8 cellular contexts compared by ENCODE assay signal in genomic region chr14:23154876-23155587, GRCh38. TPM values are rescaled to one million over a fixed set of nuclear protein-coding genes. Genes with fewer than 3 reads are reported as not detected.
DNase-seq lines count a peak whose midpoint lies in the region; ATAC-seq and TF ChIP-seq lines count a peak whose summit lies in the region.

No MANE protein-coding gene starts in this region.

- H3K27me3 Mint-ChIP-seq in nephron progenitor cell (ENCODE audit: low read depth, poor library complexity) = no peaks in the 10 kb centered on the region

- TF ChIP-seq CTCF in fibroblast of the aortic adventitia (IDR thresholded peaks at IDR 0.05; ENCODE audit: insufficient read depth, low read length) (no peak), nephron progenitor cell (IDR thresholded peaks at IDR 0.05) (no peak)

- H3K9me3 Mint-ChIP-seq in nephron progenitor cell = no peaks in the 10 kb centered on the region

- H3K27ac Mint-ChIP-seq in nephron progenitor cell = peak overlapping the region; percentile 89

- no peak for ATAC-seq in HG03521 (IDR thresholded peaks at IDR 0.05; ENCODE audit: unreplicated experiment)

- DNase-seq in GM04503 (ENCODE audit: low read depth) (peak; percentile 73), RPMI7951 (ENCODE audit: low read depth) (peak; percentile 90), fibroblast of the aortic adventitia (ENCODE audit: low read depth) (peak; percentile 98), nephron progenitor cell (no peak), G401 (ENCODE audit: low spot score) (no peak), activated gamma-delta T cell (lab: John Stamatoyannopoulos, UW) (no peak)
- no peak for DNase-seq in stimulated activated naive CD4-positive, alpha-beta T cell treated with Interleukin-2 at 50 U/mL for 16 hours (lab: John Stamatoyannopoulos, UW)

- peak overlapping the region; percentile 48 for H3K4me3 Mint-ChIP-seq in nephron progenitor cell

- H3K4me3 ChIP-seq in fibroblast of the aortic adventitia (ENCODE audit: low read depth, low read length) = peak overlapping the region; percentile 35

- peaks cover 62% of the 10 kb centered on the region for H3K4me1 Mint-ChIP-seq in nephron progenitor cell

- peaks cover 39% of the 10 kb centered on the region for H3K36me3 Mint-ChIP-seq in nephron progenitor cell (ENCODE audit: low read depth)

- in situ Hi-C loops in G401 (cut with HindIII; ENCODE audit: low sequenced_read_pairs) = no loop called here

RNA-seq across cellular contexts. Expression of gene SLC7A8, which starts 28.4 kb away (rescaled TPM):
- 1.6 and 2.8 TPM in 2 replicates for total RNA-seq in RPMI7951 (2014; rRNA removed; shearing (Covaris generic))
- total RNA-seq in fibroblast of the aortic adventitia (ENCODE audit: low replicate concordance) = 11.7 and 37.5 TPM in 2 replicates
- total RNA-seq in G401 (2014; rRNA removed; shearing (Covaris generic)) = 14.5 and 15.9 TPM in 2 replicates

RNA-seq across cellular contexts. Expression of gene CEBPE, which starts 36.0 kb away (rescaled TPM):
- not detected in 2 replicates for total RNA-seq in RPMI7951 (2014; rRNA removed; shearing (Covaris generic))
- not detected in 2 replicates for total RNA-seq in fibroblast of the aortic adventitia (ENCODE audit: low replicate concordance)
- not detected in 2 replicates for total RNA-seq in G401 (2014; rRNA removed; shearing (Covaris generic))

RNA-seq across cellular contexts. Expression of gene CIROP, which starts 50.2 kb away (rescaled TPM):
- not detected in 2 replicates for total RNA-seq in RPMI7951 (2014; rRNA removed; shearing (Covaris generic))
- total RNA-seq in fibroblast of the aortic adventitia (ENCODE audit: low replicate concordance) = 1.8 TPM in 1 of 2 replicates, not detected in the other
- not detected in 2 replicates for total RNA-seq in G401 (2014; rRNA removed; shearing (Covaris generic))

RNA-seq across cellular contexts. Expression of gene C14orf119, which starts 59.7 kb away (rescaled TPM):
- 62.0 and 65.7 TPM in 2 replicates for total RNA-seq in RPMI7951 (2014; rRNA removed; shearing (Covaris generic))
- total RNA-seq in fibroblast of the aortic adventitia (ENCODE audit: low replicate concordance) = 13.0 and 60.2 TPM in 2 replicates
- 53.7 and 55.2 TPM in 2 replicates for total RNA-seq in G401 (2014; rRNA removed; shearing (Covaris generic))

Comparison
In these comparisons a context has a peak if more than half of its experiments do, and no peak if none do; other contexts are left out.
1. DNase-seq: peak in GM04503 (single experiment), RPMI7951 (single experiment) and fibroblast of the aortic adventitia (single experiment); none in nephron progenitor cell (single experiment), G401 (single experiment), stimulated activated naive CD4-positive, alpha-beta T cell treated with Interleukin-2 at 50 U/mL for 16 hours (single experiment) and activated gamma-delta T cell (single experiment).